ENCODE assay signal across 10 cellular contexts in genomic region chr20:24949756-24950127, GRCh38. TPM values are rescaled to one million over a fixed set of nuclear protein-coding genes. Genes with fewer than 3 reads are reported as not detected.
DNase-seq lines count a peak whose midpoint lies in the region; ATAC-seq and TF ChIP-seq lines count a peak whose summit lies in the region.
"Had no signal": no experiment of that assay in that cellular context is flagged by ENCODE, and none has a peak within 500 bp of the region (broad histone marks: within the 10 kb centered on the region; RNA-seq: fewer than 3 reads in every experiment).

No MANE protein-coding gene starts in this region.

- no peaks in the 10 kb centered on the region for H3K9me3 ChIP-seq in CD4-positive, alpha-beta T cell (ENCODE audit: control insufficient read depth, low read length)

- CTCF ChIA-PET in CD4-positive, alpha-beta T cell (lab: Charles Lee), result no interaction called here

- peak overlapping the region; percentile 73 for H3K27ac Mint-ChIP-seq in CD4-positive, alpha-beta T cell
- peak overlapping the region; percentile 79 to 95 for H3K27ac Mint-ChIP-seq in activated naive CD4-positive, alpha-beta T cell treated with anti-CD3 and anti-CD28 coated beads, Interleukin-2, amount 50 U/mL, for 72 hours
- H3K27ac Mint-ChIP-seq in natural killer cell, result peak overlapping the region; percentile 98 to 100

- DNase-seq in CD4-positive, alpha-beta T cell, result no peak
- DNase-seq in KG1 (lab: John Stamatoyannopoulos, UW), result peak; percentile 21
- no peak for DNase-seq in activated naive CD4-positive, alpha-beta T cell treated with anti-CD3 and anti-CD28 coated beads, Interleukin-2, amount 50 U/mL, for 72 hours (ENCODE audit: low spot score in 2 of 2)
- DNase-seq in natural killer cell, result peak; percentile 53
- DNase-seq in 8988T, result no peak
- DNase-seq in OCI-M2 (lab: John Stamatoyannopoulos, UW; ENCODE audit: unreplicated experiment), result no peak
- DNase-seq in activated CD4-positive, alpha-beta T cell treated with anti-CD3 and anti-CD28 coated beads for 4 hours, result no peak
- DNase-seq: foreskin fibroblast, NCI-H187 had no signal

- H3K36me3 Mint-ChIP-seq in CD4-positive, alpha-beta T cell (ENCODE audit: low read depth), result peaks cover 16% of the 10 kb centered on the region
- H3K36me3 Mint-ChIP-seq in activated naive CD4-positive, alpha-beta T cell treated with anti-CD3 and anti-CD28 coated beads, Interleukin-2, amount 50 U/mL, for 72 hours, result peaks cover 31 to 48% of the 10 kb centered on the region in 2 donors
- H3K36me3 Mint-ChIP-seq in natural killer cell, result peaks cover 7% of the 10 kb centered on the region

- H3K27ac ChIP-seq in CD4-positive, alpha-beta T cell (ENCODE audit: low read depth, low read length), result peak overlapping the region; percentile 33

- H3K9me3 Mint-ChIP-seq in CD4-positive, alpha-beta T cell, result peaks cover 14% of the 10 kb centered on the region
- peaks cover 25 to 32% of the 10 kb centered on the region in 2 donors for H3K9me3 Mint-ChIP-seq in activated naive CD4-positive, alpha-beta T cell treated with anti-CD3 and anti-CD28 coated beads, Interleukin-2, amount 50 U/mL, for 72 hours
- H3K9me3 Mint-ChIP-seq in natural killer cell, result peaks cover 0 to 6% of the 10 kb centered on the region in 2 donors

- peaks cover 24% of the 10 kb centered on the region for H3K4me1 Mint-ChIP-seq in CD4-positive, alpha-beta T cell (ENCODE audit: low read depth)
- H3K4me1 Mint-ChIP-seq in natural killer cell, result peaks cover 75 to 93% of the 10 kb centered on the region in 2 donors

- H3K4me3 Mint-ChIP-seq in CD4-positive, alpha-beta T cell, result peak overlapping the region; percentile 36
- peak overlapping the region; percentile 95 for H3K4me3 Mint-ChIP-seq in natural killer cell

- no peak for ATAC-seq in CD4-positive, alpha-beta T cell (ENCODE audit: poor library complexity)
- ATAC-seq in activated naive CD4-positive, alpha-beta T cell treated with anti-CD3 and anti-CD28 coated beads, Interleukin-2, amount 50 U/mL, for 72 hours, result peak; percentile 6 to 44
- ATAC-seq in natural killer cell (peak; percentile 4 to 23 (median 19)), HG03442 (IDR thresholded peaks at IDR 0.05; ENCODE audit: unreplicated experiment) (no peak)

- POLR2A ChIA-PET in CD4-positive, alpha-beta T cell (lab: Charles Lee), result interaction anchor here (1.2 kb wide), 1 partner anchor 108 kb away, joined by 3 read pairs; the partner anchor contains the start of gene ACSS1

- H3K27me3 Mint-ChIP-seq in CD4-positive, alpha-beta T cell, result no peaks in the 10 kb centered on the region
- H3K27me3 Mint-ChIP-seq in natural killer cell (ENCODE audit: low read depth in 2 of 2), result no peaks in the 10 kb centered on the region

- H3K27me3 ChIP-seq in CD4-positive, alpha-beta T cell (ENCODE audit: control insufficient read depth, insufficient read depth, low read length), result no peaks in the 10 kb centered on the region

- no peak for TF ChIP-seq CTCF in CD4-positive, alpha-beta T cell (IDR thresholded peaks at IDR 0.05)
- TF ChIP-seq CTCF in natural killer cell (IDR thresholded peaks at IDR 0.05), result no peak

- intact Hi-C loops in CD4-positive, alpha-beta T cell (cut with DNase I, micrococcal nuclease), result no loop called here
- intact Hi-C loops in natural killer cell (cut with micrococcal nuclease), result loop anchor here (1.0 to 10.0 kb wide), 7 partner anchors 12 to 1585 kb away; partner anchors contain the start of genes APMAP and GZF1

RNA-seq across cellular contexts. Expression of gene CST7, which starts 0.7 kb away (rescaled TPM):
- total RNA-seq in CD4-positive, alpha-beta T cell, result 1 to 10 TPM; 3.2 to 4.4 TPM
- 10 to 100 TPM; 29.8 to 50.3 TPM for total RNA-seq in activated naive CD4-positive, alpha-beta T cell treated with anti-CD3 and anti-CD28 coated beads, Interleukin-2, amount 50 U/mL, for 72 hours
- 100 to 1,000 TPM; 590 to 700 (median 619) TPM for total RNA-seq in natural killer cell

RNA-seq across cellular contexts. Expression of gene APMAP, which starts 42.8 kb away (rescaled TPM):
- 10 to 100 TPM in 1 of 2 experiments, 1 to 10 TPM in 1; 9.5 to 11.3 TPM for total RNA-seq in CD4-positive, alpha-beta T cell
- total RNA-seq in activated naive CD4-positive, alpha-beta T cell treated with anti-CD3 and anti-CD28 coated beads, Interleukin-2, amount 50 U/mL, for 72 hours, result 10 to 100 TPM; 33.7 to 57.6 TPM
- 100 to 1,000 TPM; 205 to 212 (median 207) TPM for total RNA-seq in natural killer cell

Comparison
In these comparisons a context has a peak if more than half of its experiments do, and no peak if none do; other contexts are left out.
1. ATAC-seq: peak in activated naive CD4-positive, alpha-beta T cell treated with anti-CD3 and anti-CD28 coated beads, Interleukin-2, amount 50 U/mL, for 72 hours (2 of 2) and natural killer cell (3 of 3); none in CD4-positive, alpha-beta T cell (single experiment) and HG03442 (single experiment).
2. DNase-seq: peak in KG1 (single experiment) and natural killer cell (single experiment); none in CD4-positive, alpha-beta T cell (0 of 10), activated naive CD4-positive, alpha-beta T cell treated with anti-CD3 and anti-CD28 coated beads, Interleukin-2, amount 50 U/mL, for 72 hours (0 of 2), 8988T (single experiment), OCI-M2 (single experiment) and activated CD4-positive, alpha-beta T cell treated with anti-CD3 and anti-CD28 coated beads for 4 hours (0 of 2).
3. RNA of gene CST7, which starts 0.7 kb away (total RNA-seq): 590 to 700 TPM in natural killer cell; 29.8 to 50.3 TPM in activated naive CD4-positive, alpha-beta T cell treated with anti-CD3 and anti-CD28 coated beads, Interleukin-2, amount 50 U/mL, for 72 hours and 3.2 to 4.4 TPM in CD4-positive, alpha-beta T cell; every median in the first group is over 10 times any median in the second.
4. Peak in every context shown above with its lines, with median percentiles within 50 percentile points of each other: H3K27ac Mint-ChIP-seq.